In genomic region chr14:77026930-77027537, GRCh38 we compare ENCODE assay signal across 8 cellular contexts. TPM values are rescaled to one million over a fixed set of nuclear protein-coding genes. Genes with fewer than 3 reads are reported as not detected.
DNase-seq lines count a peak whose midpoint lies in the region; ATAC-seq and TF ChIP-seq lines count a peak whose summit lies in the region.

No MANE protein-coding gene starts in this region.

- H3K27ac ChIP-seq in dorsolateral prefrontal cortex (peak overlapping the region; percentile 93 to 100 (median 100)), temporal lobe (ENCODE audit: low read depth, low read length) (peak overlapping the region; percentile 90)

- H3K4me1 Mint-ChIP-seq in memory B cell: peaks cover 17% of the 10 kb centered on the region

- H3K4me3 ChIP-seq in dorsolateral prefrontal cortex: peak overlapping the region; percentile 49 to 94 (median 83)

- TF ChIP-seq CTCF in dorsolateral prefrontal cortex (IDR thresholded peaks at IDR 0.05 in 54 of 56, conservative IDR thresholded peaks at IDR 0.05 in 2 of 56; ENCODE audit: low read depth in 1 of 56, partially characterized antibody in 56 of 56): peak in 10 of 56 donors; percentile 6 to 26 (median 16)

- H3K27me3 Mint-ChIP-seq in memory B cell: no peaks in the 10 kb centered on the region

- intact Hi-C loops in dorsolateral prefrontal cortex (cut with DNase I): loop anchor here (2.0 to 5.0 kb wide), 3 partner anchors 44 to 114 kb away; no protein-coding TSS in a partner anchor

- peak overlapping the region; percentile 97 for H3K27ac Mint-ChIP-seq in memory B cell

- TF ChIP-seq EP300 in Ishikawa (IDR thresholded peaks at IDR 0.05; ENCODE audit: borderline replicate concordance): peak; percentile 53; the same call in 1 of the 2 replicates

- in situ Hi-C loops in ACHN (cut with HindIII; ENCODE audit: low pct_ligation_motif_present, low pct_unique_long_range_greater_than_20kb, low sequenced_read_pairs): no loop called here

- DNase-seq in ACHN (peak; percentile 28), dorsolateral prefrontal cortex (peak in 2 of 10 donors; percentile 45 to 65), memory B cell (ENCODE audit: low spot score in 2 of 2) (peak; percentile 57 to 65), mucosa of gallbladder (ENCODE audit: low spot score) (no peak)

- H3K4me3 Mint-ChIP-seq in memory B cell: peak overlapping the region; percentile 85

- peak; percentile 8; the same call in 1 of the 2 replicates for TF ChIP-seq RAD21 in Ishikawa (IDR thresholded peaks at IDR 0.05; ENCODE audit: low read depth)

- H3K9me3 Mint-ChIP-seq in memory B cell: no peaks in the 10 kb centered on the region

- peaks cover 7% of the 10 kb centered on the region for H3K36me3 Mint-ChIP-seq in memory B cell

- ATAC-seq in GM18867 (IDR thresholded peaks at IDR 0.05; ENCODE audit: unreplicated experiment) (peak; percentile 27), memory B cell (ENCODE audit: low read depth) (peak; percentile 34)
- peak; percentile 12 to 21 for ATAC-seq in activated CD4-positive, CD25-positive, alpha-beta regulatory T cell treated with anti-CD3 and anti-CD28 coated beads, Interleukin-2, amount 50 U/mL, for 24 hours

- no peaks in the 10 kb centered on the region for H3K27me3 ChIP-seq in dorsolateral prefrontal cortex

TF ChIP-seq in Ishikawa, 13 proteins besides CTCF, POLR2A, EP300 and RAD21:
- TF ChIP-seq TEAD4 (IDR thresholded peaks at IDR 0.05) (no peak), CREB1 (IDR thresholded peaks at IDR 0.05; ENCODE audit: low read depth) (no peak), REST (IDR thresholded peaks at IDR 0.05; ENCODE audit: low read depth) (no peak), TAF1 (IDR thresholded peaks at IDR 0.05; ENCODE audit: low read depth) (no peak), USF1 (IDR thresholded peaks at IDR 0.05) (no peak), MAX (IDR thresholded peaks at IDR 0.05) (no peak), FOXM1 (IDR thresholded peaks at IDR 0.05; ENCODE audit: borderline replicate concordance, low read depth) (no peak), ZBTB7A (IDR thresholded peaks at IDR 0.05; ENCODE audit: low read depth) (no peak), YY1 (IDR thresholded peaks at IDR 0.05; ENCODE audit: low read depth) (no peak), NFIC (IDR thresholded peaks at IDR 0.05) (no peak), CEBPB (IDR thresholded peaks at IDR 0.05) (no peak), TCF12 (IDR thresholded peaks at IDR 0.05; ENCODE audit: low read depth) (no peak), EGR1 (IDR thresholded peaks at IDR 0.05) (no peak)

RNA-seq across cellular contexts. Expression of gene IRF2BPL, which starts 1.5 kb away (rescaled TPM):
- total RNA-seq in dorsolateral prefrontal cortex (10 to 100 TPM; 30.1 to 62.8 (median 41.3) TPM), temporal lobe (54.6 TPM), mucosa of gallbladder (70.9 TPM)
